In genomic region chr7:82542665-82543064, GRCh38 we compare ENCODE assay signal across 15 cellular contexts.
DNase-seq lines count a peak whose midpoint lies in the region; TF ChIP-seq lines count a peak whose summit lies in the region.
"Had no signal": no experiment of that assay in that cellular context is flagged by ENCODE, and none has a peak within 500 bp of the region (broad histone marks: within the 10 kb centered on the region; RNA-seq: fewer than 3 reads in every experiment).

No MANE protein-coding gene starts in this region.

- no peak for TF ChIP-seq POLR2A in vagina (IDR thresholded peaks at IDR 0.05)

- H3K4me2 ChIP-seq in SK-N-SH (no peak overlapping the region), smooth muscle cell (peak overlapping the region; percentile 2)

- no peaks in the 10 kb centered on the region for H3K9me2 ChIP-seq in SK-N-SH

- 26% methylated on average over 2 of the region's 2 CpGs for WGBS in SK-N-SH (ENCODE audit: low lambda C conversion rate)
- WGBS in smooth muscle cell (ENCODE audit: low lambda C conversion rate) = 8% methylated on average over 2 of the region's 2 CpGs

- H3K9me3 ChIP-seq in SK-N-SH (0 out of 2 replicates have a peak, but pooled peaks cover 4% of the 10 kb centered on the region), smooth muscle cell (replicated peaks; ENCODE audit: low read depth) (no peaks in the 10 kb centered on the region), vagina (no peaks in the 10 kb centered on the region)
- H3K9me3 ChIP-seq: ascending aorta, heart left ventricle, suprapubic skin had no signal

- H3K9ac ChIP-seq in SK-N-SH = no peak overlapping the region
- H3K9ac ChIP-seq in smooth muscle cell (ENCODE audit: low read depth) = no peak overlapping the region

- no peaks in the 10 kb centered on the region for H4K20me1 ChIP-seq in SK-N-SH (ENCODE audit: insufficient read depth)
- H4K20me1 ChIP-seq in smooth muscle cell (ENCODE audit: low read depth) = no peaks in the 10 kb centered on the region

- H3K4me1 ChIP-seq in SK-N-SH (ENCODE audit: control insufficient read depth in 1 of 2, insufficient read depth in 2 of 2, low read depth in 1 of 2, low read length in 1 of 2) (no peaks in the 10 kb centered on the region; a peak in 1 of 4 replicates), smooth muscle cell (ENCODE audit: low read depth) (no peaks in the 10 kb centered on the region), vagina (no peaks in the 10 kb centered on the region)
- H3K4me1 ChIP-seq: ascending aorta, heart left ventricle, suprapubic skin had no signal

- no peak for TF ChIP-seq RAD21 in SK-N-SH (IDR thresholded peaks at IDR 0.05; ENCODE audit: low read length)

- H2AFZ ChIP-seq in SK-N-SH (ENCODE audit: low read depth) = no peak overlapping the region
- no peak overlapping the region for H2AFZ ChIP-seq in smooth muscle cell (ENCODE audit: low read depth)

- intact Hi-C loops in vagina (cut with DNase I) = no loop called here

- H3F3A ChIP-seq in SK-N-SH (replicated peaks; ENCODE audit: insufficient read depth) = peaks cover 18% of the 10 kb centered on the region
- no peaks in the 10 kb centered on the region for H3F3A ChIP-seq in smooth muscle cell (ENCODE audit: low read depth)

- H3K27ac ChIP-seq in SK-N-SH (ENCODE audit: low read depth in 2 of 2, low read length in 1 of 2) (peak overlapping the region in 1 of 2 experiments; percentile 54; a peak in 2 of 4 replicates), smooth muscle cell (ENCODE audit: low read depth) (peak overlapping the region; percentile 54), vagina (no peak overlapping the region)
- H3K27ac ChIP-seq: ascending aorta, heart left ventricle, SK-N-MC, suprapubic skin had no signal

- H3K36me3 ChIP-seq in SK-N-SH (replicated peaks in 1 of 2; ENCODE audit: control insufficient read depth in 1 of 2, insufficient read depth in 2 of 2, low read length in 1 of 2) = no peaks in the 10 kb centered on the region
- H3K36me3 ChIP-seq in smooth muscle cell (ENCODE audit: low read depth) = no peaks in the 10 kb centered on the region
- no peaks in the 10 kb centered on the region for H3K36me3 ChIP-seq in vagina
- H3K36me3 ChIP-seq: ascending aorta, heart left ventricle, suprapubic skin had no signal

- TF ChIP-seq CTCF in SK-N-SH (IDR thresholded peaks at IDR 0.05) = no peak
- TF ChIP-seq CTCF in fibroblast of pulmonary artery (IDR thresholded peaks at IDR 0.05; ENCODE audit: low read length, missing control alignments) = no peak
- TF ChIP-seq CTCF in smooth muscle cell (IDR thresholded peaks at IDR 0.05; ENCODE audit: borderline replicate concordance, insufficient read depth, poor library complexity, severe bottlenecking) = no peak
- no peak for TF ChIP-seq CTCF in vagina (IDR thresholded peaks at IDR 0.05)

- POLR2A ChIA-PET in SK-N-SH (lab: Yijun Ruan, JAX) = no interaction called here

- H3K79me2 ChIP-seq in SK-N-SH (ENCODE audit: insufficient read depth) (no peaks in the 10 kb centered on the region), smooth muscle cell (ENCODE audit: low read depth) (no peaks in the 10 kb centered on the region)

- DNase-seq in ELR (ENCODE audit: low read depth) = peak; percentile 58
- no peak for DNase-seq in SK-N-SH
- peak; percentile 82 for DNase-seq in fibroblast of pulmonary artery (ENCODE audit: low read depth)
- DNase-seq in smooth muscle cell (lab: John Stamatoyannopoulos, UW; ENCODE audit: unreplicated experiment) = no peak
- no peak for DNase-seq in vagina (ENCODE audit: extremely low spot score in 2 of 2)
- no peak for DNase-seq in NCI-H2107 treated with DMSO at 0.1 percent for 48 hours (lab: John Stamatoyannopoulos, UW; ENCODE audit: unreplicated experiment)
- DNase-seq in C1 segment of cervical spinal cord (lab: John Stamatoyannopoulos, UW) = no peak
- DNase-seq: activated CD8-positive, alpha-beta T cell treated with anti-CD3 and anti-CD28 coated beads, Interleukin-2, amount 10 ng/mL, durations not matched to agents 7 days and 5 days; heart left ventricle; NCI-H146; NCI-H510A had no signal

- peak in 1 of 2 experiments; percentile 89; a peak in 2 of 4 replicates for TF ChIP-seq EP300 in SK-N-SH (IDR thresholded peaks at IDR 0.05; ENCODE audit: borderline replicate concordance in 1 of 2, low read depth in 1 of 2, low read length in 1 of 2)

- H3K4me3 ChIP-seq in SK-N-SH (ENCODE audit: low read depth in 2 of 2, low read length in 1 of 2) (no peak overlapping the region), fibroblast of pulmonary artery (replicated peaks; ENCODE audit: low read depth, low read length) (no peak overlapping the region), smooth muscle cell (no peak overlapping the region), vagina (no peak overlapping the region)
- H3K4me3 ChIP-seq: ascending aorta, heart left ventricle, K562, SK-N-MC, suprapubic skin had no signal

- CTCF ChIA-PET in SK-N-SH (lab: Yijun Ruan, JAX) = interaction anchor here (0.9 to 1.1 kb wide), 2 partner anchors 20 to 29 kb away, joined by 3 read pairs; no protein-coding TSS in a partner anchor

- H3K27me3 ChIP-seq in SK-N-SH (ENCODE audit: insufficient read depth) (no peaks in the 10 kb centered on the region), smooth muscle cell (ENCODE audit: low read depth) (peaks cover 9% of the 10 kb centered on the region), vagina (no peaks in the 10 kb centered on the region)
- H3K27me3 ChIP-seq: ascending aorta, heart left ventricle, suprapubic skin had no signal

TF ChIP-seq in SK-N-SH, 30 proteins besides CTCF, POLR2A, EP300 and RAD21 (continues in another document):
- TF ChIP-seq TCF12 (IDR thresholded peaks at IDR 0.05) = peak; percentile 93
- peak; percentile 52; the same call in 1 of the 2 replicates for TF ChIP-seq RXRA (IDR thresholded peaks at IDR 0.05; ENCODE audit: borderline replicate concordance, low read depth)
- no peak for TF ChIP-seq NRF1 (IDR thresholded peaks at IDR 0.05; ENCODE audit: low read depth, low read length)
- no peak for TF ChIP-seq FOXJ3 (CRISPR knock-in tag; IDR thresholded peaks at IDR 0.05)
- no peak for TF ChIP-seq SIN3A (IDR thresholded peaks at IDR 0.05; ENCODE audit: borderline replicate concordance, low read depth, low read length)
- TF ChIP-seq FOXM1 (IDR thresholded peaks at IDR 0.05; ENCODE audit: low read depth) = peak; percentile 66; the same call in 1 of the 2 replicates
- TF ChIP-seq RCOR1 (IDR thresholded peaks at IDR 0.05; ENCODE audit: low read length) = no peak
- 0 out of 2 replicates have a peak, but pooled peaks have one; percentile 13 for TF ChIP-seq MAX (IDR thresholded peaks at IDR 0.05; ENCODE audit: low read depth)
- peak; percentile 98 for TF ChIP-seq PBX3 (IDR thresholded peaks at IDR 0.05)
- no peak for TF ChIP-seq MXI1 (IDR thresholded peaks at IDR 0.05; ENCODE audit: low read depth, low read length)
- TF ChIP-seq GABPA (IDR thresholded peaks at IDR 0.05; ENCODE audit: low read depth) = no peak
- TF ChIP-seq, protein P1, sequence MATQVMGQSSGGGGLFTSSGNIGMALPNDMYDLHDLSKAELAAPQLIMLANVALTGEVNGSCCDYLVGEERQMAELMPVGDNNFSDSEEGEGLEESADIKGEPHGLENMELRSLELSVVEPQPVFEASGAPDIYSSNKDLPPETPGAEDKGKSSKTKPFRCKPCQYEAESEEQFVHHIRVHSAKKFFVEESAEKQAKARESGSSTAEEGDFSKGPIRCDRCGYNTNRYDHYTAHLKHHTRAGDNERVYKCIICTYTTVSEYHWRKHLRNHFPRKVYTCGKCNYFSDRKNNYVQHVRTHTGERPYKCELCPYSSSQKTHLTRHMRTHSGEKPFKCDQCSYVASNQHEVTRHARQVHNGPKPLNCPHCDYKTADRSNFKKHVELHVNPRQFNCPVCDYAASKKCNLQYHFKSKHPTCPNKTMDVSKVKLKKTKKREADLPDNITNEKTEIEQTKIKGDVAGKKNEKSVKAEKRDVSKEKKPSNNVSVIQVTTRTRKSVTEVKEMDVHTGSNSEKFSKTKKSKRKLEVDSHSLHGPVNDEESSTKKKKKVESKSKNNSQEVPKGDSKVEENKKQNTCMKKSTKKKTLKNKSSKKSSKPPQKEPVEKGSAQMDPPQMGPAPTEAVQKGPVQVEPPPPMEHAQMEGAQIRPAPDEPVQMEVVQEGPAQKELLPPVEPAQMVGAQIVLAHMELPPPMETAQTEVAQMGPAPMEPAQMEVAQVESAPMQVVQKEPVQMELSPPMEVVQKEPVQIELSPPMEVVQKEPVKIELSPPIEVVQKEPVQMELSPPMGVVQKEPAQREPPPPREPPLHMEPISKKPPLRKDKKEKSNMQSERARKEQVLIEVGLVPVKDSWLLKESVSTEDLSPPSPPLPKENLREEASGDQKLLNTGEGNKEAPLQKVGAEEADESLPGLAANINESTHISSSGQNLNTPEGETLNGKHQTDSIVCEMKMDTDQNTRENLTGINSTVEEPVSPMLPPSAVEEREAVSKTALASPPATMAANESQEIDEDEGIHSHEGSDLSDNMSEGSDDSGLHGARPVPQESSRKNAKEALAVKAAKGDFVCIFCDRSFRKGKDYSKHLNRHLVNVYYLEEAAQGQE (IDR thresholded peaks at IDR 0.05; ENCODE audit: low read depth, low read length) = no peak
- TF ChIP-seq USF1 (IDR thresholded peaks at IDR 0.05; ENCODE audit: borderline replicate concordance, low read depth) = no peak
- peak; percentile 92 for TF ChIP-seq TEAD4 (IDR thresholded peaks at IDR 0.05; ENCODE audit: borderline replicate concordance, insufficient read depth)
- peak; percentile 68; the same call in 1 of the 2 replicates for TF ChIP-seq POLR2AphosphoS5 (IDR thresholded peaks at IDR 0.05; ENCODE audit: low read depth, low read length)
- TF ChIP-seq EZH2phosphoT487 (IDR thresholded peaks at IDR 0.05; ENCODE audit: borderline replicate concordance, low read depth) = no peak; the same call in 1 of the 2 replicates

Comparison
In these comparisons a context has a peak if more than half of its experiments do, and no peak if none do; other contexts are left out.
1. DNase-seq: peak in ELR (single experiment) and fibroblast of pulmonary artery (single experiment); none in SK-N-SH (single experiment), smooth muscle cell (single experiment), vagina (0 of 2), NCI-H2107 treated with DMSO at 0.1 percent for 48 hours (single experiment) and C1 segment of cervical spinal cord (0 of 14).